8 cellular contexts compared by ENCODE assay signal in the genomic region with DNA sequence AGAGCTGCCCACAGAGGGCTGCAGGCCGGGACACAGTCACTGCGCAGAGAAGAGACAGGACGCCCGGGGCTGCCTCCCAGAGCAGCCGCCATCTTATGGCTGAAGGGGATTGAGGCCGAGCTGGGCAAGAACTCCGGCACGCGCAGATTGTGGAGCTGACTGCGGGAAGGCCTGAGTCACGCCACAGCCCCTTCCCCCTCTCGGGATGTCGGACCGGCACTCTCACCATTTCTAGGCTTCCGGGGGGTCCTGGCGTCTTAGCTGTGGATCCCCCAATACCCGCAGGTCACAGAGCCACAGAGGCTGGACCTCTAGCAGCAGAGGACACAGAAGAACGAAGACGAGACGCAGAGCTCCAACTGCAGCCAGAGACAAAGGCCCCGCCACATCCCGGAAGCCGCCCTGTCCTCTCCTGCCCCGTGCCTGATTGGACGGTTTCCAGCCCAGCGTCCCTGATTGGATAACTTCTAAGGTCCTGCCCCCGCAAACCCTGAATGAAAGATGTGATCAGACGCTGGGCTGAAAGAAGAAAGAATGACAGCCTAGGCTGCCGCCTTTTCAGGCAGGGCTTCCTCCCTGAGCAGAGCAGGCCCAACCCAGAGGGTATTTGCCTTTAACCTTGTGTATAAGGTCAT. TPM values are rescaled to one million over a fixed set of nuclear protein-coding genes. Genes with fewer than 3 reads are reported as not detected.
DNase-seq lines count a peak whose midpoint lies in the region; ATAC-seq and TF ChIP-seq lines count a peak whose summit lies in the region.

A gene (minus strand): TSS at position 373 of the 635 bp plus-strand sequence. CDS start 144 bp downstream, at position 229.

- H4K5ac ChIP-seq in IMR-90 (ENCODE audit: low read depth, low read length): peak within 1 kb of the TSS; percentile 7; the same call in 1 of the 2 replicates

- H3K9ac ChIP-seq in IMR-90 (ENCODE audit: low read depth, low read length) (peak within 1 kb of the TSS; percentile 70), SK-N-MC (ENCODE audit: insufficient read length) (peak within 1 kb of the TSS; percentile 76)

- H2AK9ac ChIP-seq in IMR-90 (replicated peaks; ENCODE audit: low read depth, low read length, poor library complexity): peak within 1 kb of the TSS; percentile 89

- peak within 1 kb of the TSS; percentile 100 for H3K4me3 Mint-ChIP-seq in activated naive CD8-positive, alpha-beta T cell treated with anti-CD3 and anti-CD28 coated beads for 36 hours

- H3K36me3 Mint-ChIP-seq in activated naive CD8-positive, alpha-beta T cell treated with anti-CD3 and anti-CD28 coated beads for 36 hours: peaks cover 66% of the 10 kb centered on the region

- peak; percentile 93 for ATAC-seq in GM21381 (IDR thresholded peaks at IDR 0.05; ENCODE audit: unreplicated experiment)
- peak; percentile 99 for ATAC-seq in IMR-90 (ENCODE audit: low read depth)

- no peak for TF ChIP-seq RAD21 in IMR-90 (IDR thresholded peaks at IDR 0.05; ENCODE audit: low read length)

- H3K27ac ChIP-seq in IMR-90 (ENCODE audit: insufficient read depth, low read length) (peak within 1 kb of the TSS; percentile 79), SK-N-MC (peak within 1 kb of the TSS; percentile 89), suprapubic skin (peak within 1 kb of the TSS; percentile 88)

- no peak for TF ChIP-seq CTCF in IMR-90 (conservative IDR thresholded peaks at IDR 0.05; ENCODE audit: low read depth, low read length)
- TF ChIP-seq CTCF in suprapubic skin (IDR thresholded peaks at IDR 0.05): no peak

- no peak within 1 kb of the TSS; the same call in 1 of the 2 replicates for H3K18ac ChIP-seq in IMR-90 (ENCODE audit: low read depth, low read length)

- DNase-seq in COR-L47 (lab: John Stamatoyannopoulos, UW) (peak; percentile 95), IMR-90 (peak; percentile 91), SK-N-MC (ENCODE audit: low read depth, low spot score) (peak; percentile 56), glomerular visceral epithelial cell (ENCODE audit: extremely low spot score) (peak; percentile 1), occipital lobe (lab: John Stamatoyannopoulos, UW) (peak; percentile 91), suprapubic skin (ENCODE audit: low spot score in 2 of 2) (peak; percentile 98 to 99)
- DNase-seq in activated naive CD8-positive, alpha-beta T cell treated with anti-CD3 and anti-CD28 coated beads for 36 hours: peak; percentile 89

- H3K4me1 ChIP-seq in IMR-90 (ENCODE audit: control insufficient read depth, insufficient read depth, low read length) (no peaks in the 10 kb centered on the region), suprapubic skin (peaks cover 11% of the 10 kb centered on the region)

- H3K27me3 ChIP-seq in IMR-90 (ENCODE audit: control insufficient read depth, insufficient read depth, low read length): no peaks in the 10 kb centered on the region
- no peaks in the 10 kb centered on the region for H3K27me3 ChIP-seq in suprapubic skin

- no peaks in the 10 kb centered on the region for H3K27me3 Mint-ChIP-seq in activated naive CD8-positive, alpha-beta T cell treated with anti-CD3 and anti-CD28 coated beads for 36 hours

- peak within 1 kb of the TSS; percentile 80 for H2BK5ac ChIP-seq in IMR-90 (ENCODE audit: low read depth, low read length, poor library complexity, severe bottlenecking)

- in situ Hi-C loops in IMR-90 (cut with MboI; ENCODE audit: low sequenced_read_pairs): no loop called here

- H2AK5ac ChIP-seq in IMR-90 (ENCODE audit: low read depth, low read length): no peak within 1 kb of the TSS

- no peak for TF ChIP-seq EP300 in suprapubic skin (IDR thresholded peaks at IDR 0.05)

- H3K56ac ChIP-seq in IMR-90 (ENCODE audit: extremely low read depth, insufficient read depth, low read length): peak within 1 kb of the TSS; percentile 53; the same call in 1 of the 2 replicates

- H3K4me3 ChIP-seq in IMR-90 (ENCODE audit: insufficient read depth, low read depth, low read length) (peak within 1 kb of the TSS; percentile 65), SK-N-MC (peak within 1 kb of the TSS; percentile 82), suprapubic skin (peak within 1 kb of the TSS; percentile 65)

- peak within 1 kb of the TSS; percentile 35 to 88 for H4K8ac ChIP-seq in IMR-90 (ENCODE audit: low read depth in 2 of 2, low read length in 2 of 2)

- peak within 1 kb of the TSS; percentile 81 for H3K4ac ChIP-seq in IMR-90 (ENCODE audit: low read depth, low read length)

- BruUV-seq in IMR-90 (replicated peaks; lab: Mats Ljungman, UMichigan): TSS peak; percentile 44

- dilution Hi-C loops in IMR-90 (cut with HindIII; ENCODE audit: low sequenced_read_pairs, unreplicated experiment): no loop called here

- POLR2A ChIA-PET in IMR-90 (lab: Charles Lee; ENCODE audit: unreplicated experiment): no interaction called here

- H3K27ac Mint-ChIP-seq in activated naive CD8-positive, alpha-beta T cell treated with anti-CD3 and anti-CD28 coated beads for 36 hours: peak within 1 kb of the TSS; percentile 99

- 0 out of 2 replicates have a peak within 1 kb of the TSS, but pooled peaks have one; percentile 34 for H3K23ac ChIP-seq in IMR-90 (ENCODE audit: low read depth, low read length)

- WGBS in IMR-90 (ENCODE audit: extremely low coverage in 2 of 2, insufficient read length in 1 of 2), 2 experiments: 0% methylated on average over 2 of the region's 29 CpGs; no CpG with 5 or more reads in 1 of the 2 experiments
- under 1% methylated on average over 16 of the region's 29 CpGs for WGBS in suprapubic skin

- TF ChIP-seq POLR2A in IMR-90 (IDR thresholded peaks at IDR 0.05; ENCODE audit: low read depth, low read length): peak; percentile 83; the same call in 1 of the 2 replicates
- TF ChIP-seq POLR2A in suprapubic skin (IDR thresholded peaks at IDR 0.05): peak; percentile 56 to 91

- peak within 1 kb of the TSS; percentile 69 for H3K14ac ChIP-seq in IMR-90 (replicated peaks; ENCODE audit: low read depth, low read length)

- H2BK20ac ChIP-seq in IMR-90 (ENCODE audit: low read depth, low read length): no peak within 1 kb of the TSS

- no peak within 1 kb of the TSS for H2BK15ac ChIP-seq in IMR-90 (ENCODE audit: low read depth, low read length)

- CTCF ChIA-PET in IMR-90 (lab: Yijun Ruan, JAX): no interaction called here

- no peak within 1 kb of the TSS for H2BK120ac ChIP-seq in IMR-90 (ENCODE audit: low read depth, low read length)

- peaks cover 19% of the 10 kb centered on the region for H3K9me3 Mint-ChIP-seq in activated naive CD8-positive, alpha-beta T cell treated with anti-CD3 and anti-CD28 coated beads for 36 hours

- peak within 1 kb of the TSS; percentile 58 for H3K4me2 ChIP-seq in IMR-90 (ENCODE audit: low read depth, low read length)

- H3K9me3 ChIP-seq in IMR-90 (ENCODE audit: control insufficient read depth, insufficient read depth, low read length) (peaks cover 18% of the 10 kb centered on the region; the same call in 1 of the 2 replicates), SK-N-MC (ENCODE audit: low read depth, low read length) (no peaks in the 10 kb centered on the region; the same call in 1 of the 2 replicates), suprapubic skin (peaks cover 5% of the 10 kb centered on the region)

- intact Hi-C loops in IMR-90 (cut with micrococcal nuclease): loop anchor here (5.0 kb wide), 1 partner anchor 69 kb away; a partner anchor contains a TSS

- H3K9me1 ChIP-seq in IMR-90 (ENCODE audit: insufficient read depth, low read length): no peaks in the 10 kb centered on the region

- H4K91ac ChIP-seq in IMR-90 (ENCODE audit: insufficient read depth, low read depth, low read length): peak within 1 kb of the TSS; percentile 50

- peaks cover 10% of the 10 kb centered on the region for H3K36me3 ChIP-seq in IMR-90 (ENCODE audit: control insufficient read depth, insufficient read depth, low read length)
- peaks cover 41% of the 10 kb centered on the region for H3K36me3 ChIP-seq in SK-N-MC (ENCODE audit: insufficient read depth, low read length)
- H3K36me3 ChIP-seq in suprapubic skin: peaks cover 13% of the 10 kb centered on the region

- H2AFZ ChIP-seq in IMR-90 (replicated peaks; ENCODE audit: low read length, poor library complexity): peak within 1 kb of the TSS; percentile 93

- H3K79me1 ChIP-seq in IMR-90 (ENCODE audit: low read depth in 1 of 2, low read length in 2 of 2): no peaks in the 10 kb centered on the region; a peak in 2 of 4 replicates

- peaks cover 20% of the 10 kb centered on the region for H3K4me1 Mint-ChIP-seq in activated naive CD8-positive, alpha-beta T cell treated with anti-CD3 and anti-CD28 coated beads for 36 hours

- H4K20me1 ChIP-seq in IMR-90 (ENCODE audit: insufficient read depth, low read length): no peaks in the 10 kb centered on the region

TF ChIP-seq in IMR-90, 13 proteins besides CTCF, POLR2A, EP300 and RAD21:
- TF ChIP-seq MAFK (IDR thresholded peaks at IDR 0.05; ENCODE audit: low read depth, low read length) (no peak), FOS (IDR thresholded peaks at IDR 0.05; ENCODE audit: low read depth, low read length) (peak; percentile 27; the same call in 1 of the 2 replicates), BHLHE40 (IDR thresholded peaks at IDR 0.05; ENCODE audit: low read depth, low read length) (peak; percentile 79), NFE2L2 (IDR thresholded peaks at IDR 0.05; ENCODE audit: low read depth, low read length) (peak; percentile 64), MAZ (IDR thresholded peaks at IDR 0.05; ENCODE audit: borderline replicate concordance, low read depth, low read length) (0 out of 2 replicates have a peak, but pooled peaks have one; percentile 25), CEBPB (IDR thresholded peaks at IDR 0.05; ENCODE audit: low read depth, low read length) (no peak)
- TF ChIP-seq, protein P1, sequence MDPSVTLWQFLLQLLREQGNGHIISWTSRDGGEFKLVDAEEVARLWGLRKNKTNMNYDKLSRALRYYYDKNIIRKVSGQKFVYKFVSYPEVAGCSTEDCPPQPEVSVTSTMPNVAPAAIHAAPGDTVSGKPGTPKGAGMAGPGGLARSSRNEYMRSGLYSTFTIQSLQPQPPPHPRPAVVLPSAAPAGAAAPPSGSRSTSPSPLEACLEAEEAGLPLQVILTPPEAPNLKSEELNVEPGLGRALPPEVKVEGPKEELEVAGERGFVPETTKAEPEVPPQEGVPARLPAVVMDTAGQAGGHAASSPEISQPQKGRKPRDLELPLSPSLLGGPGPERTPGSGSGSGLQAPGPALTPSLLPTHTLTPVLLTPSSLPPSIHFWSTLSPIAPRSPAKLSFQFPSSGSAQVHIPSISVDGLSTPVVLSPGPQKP (IDR thresholded peaks at IDR 0.05; ENCODE audit: borderline replicate concordance, low read depth, low read length): no peak

RNA-seq across cellular contexts. Expression of the gene that starts here (rescaled TPM):
- total RNA-seq in IMR-90 (2012; rRNA removed) (8.8 and 10.6 TPM in 2 replicates), occipital lobe (26.0 TPM), suprapubic skin (10 to 100 TPM in 2 of 4 donors, 1 to 10 TPM in 2; 7.7 to 21.7 (median 11.7) TPM)
- polyA plus RNA-seq in IMR-90 (2012; rRNA removed): 1.9 and 2.9 TPM in 2 replicates
- 0.55 and 1.1 TPM in 2 replicates for polyA plus RNA-seq in IMR-90 (2012; cell fraction: cytosol; rRNA removed)
- 1.8 and 8.4 TPM in 2 replicates for polyA plus RNA-seq in IMR-90 (2012; cell fraction: nucleus; rRNA removed; ENCODE audit: low replicate concordance)
- 10 to 100 TPM; 26.0 to 26.5 TPM for total RNA-seq in activated naive CD8-positive, alpha-beta T cell treated with anti-CD3 and anti-CD28 coated beads for 36 hours

Comparison
In these comparisons a context has a peak if more than half of its experiments do, and no peak if none do; other contexts are left out.
1. Peak in every context shown above with its lines: DNase-seq, ATAC-seq, H3K4me3 ChIP-seq and H3K27ac ChIP-seq.
2. DNase-seq: peak in every context shown above with its lines; median percentile 98 in suprapubic skin; 95 in COR-L47; 91 in IMR-90; 91 in occipital lobe; 89 in activated naive CD8-positive, alpha-beta T cell treated with anti-CD3 and anti-CD28 coated beads for 36 hours; 56 in SK-N-MC; 1 in glomerular visceral epithelial cell.